Comparison of ENCODE assay signal across 9 cellular contexts in genomic region chr21:34642211-34643075, GRCh38. TPM values are rescaled to one million over a fixed set of nuclear protein-coding genes. Genes with fewer than 3 reads are reported as not detected.
DNase-seq lines count a peak whose midpoint lies in the region; ATAC-seq and TF ChIP-seq lines count a peak whose summit lies in the region.
"Had no signal": no experiment of that assay in that cellular context is flagged by ENCODE, and none has a peak within 500 bp of the region (broad histone marks: within the 10 kb centered on the region; RNA-seq: fewer than 3 reads in every experiment).

No MANE protein-coding gene starts in this region.

- no peak overlapping the region for H3K4me2 ChIP-seq in MM.1S (ENCODE audit: low read depth, low read length)
- H3K4me2 ChIP-seq in mesenchymal stem cell (ENCODE audit: low read length, poor library complexity, severe bottlenecking), result no peak overlapping the region

- H3K79me1 ChIP-seq in mesenchymal stem cell (replicated peaks; ENCODE audit: low read length, poor library complexity, severe bottlenecking), result no peaks in the 10 kb centered on the region

- H3K27ac Mint-ChIP-seq in effector memory CD8-positive, alpha-beta T cell, result no peak overlapping the region

- H4K91ac ChIP-seq in mesenchymal stem cell (ENCODE audit: low read length), result no peak overlapping the region

- H3K27me3 Mint-ChIP-seq in effector memory CD8-positive, alpha-beta T cell, result peaks cover 4 to 6% of the 10 kb centered on the region in 2 donors

- H3K18ac ChIP-seq in mesenchymal stem cell (ENCODE audit: low read depth in 1 of 2, low read length in 2 of 2), result no peak overlapping the region

- ATAC-seq in GM18861 (IDR thresholded peaks at IDR 0.05; ENCODE audit: unreplicated experiment), result peak; percentile 45
- peak; percentile 50 for ATAC-seq in HG02588 (IDR thresholded peaks at IDR 0.05; ENCODE audit: unreplicated experiment)
- ATAC-seq in effector memory CD8-positive, alpha-beta T cell (replicated peaks), result no peak
- ATAC-seq: HCT116 had no signal

- H3K9ac ChIP-seq in MM.1S (ENCODE audit: low read length) (no peak overlapping the region), mesenchymal stem cell (ENCODE audit: low read length) (no peak overlapping the region)

- DNase-seq in MM.1S, result peak; percentile 59
- peak; percentile 55 for DNase-seq in mesenchymal stem cell
- DNase-seq in effector memory CD8-positive, alpha-beta T cell, result no peak
- DNase-seq in globus pallidus (ENCODE audit: low spot score), result no peak
- DNase-seq in NOMO-1 treated with dmso at 0.1 percent for 144 hours (lab: John Stamatoyannopoulos, UW; ENCODE audit: unreplicated experiment), result no peak
- DNase-seq in NCI-H1092 (lab: John Stamatoyannopoulos, UW), result no peak

- no peak overlapping the region for H2BK5ac ChIP-seq in mesenchymal stem cell (ENCODE audit: low read depth, low read length, poor library complexity, severe bottlenecking)

- H3K9me2 ChIP-seq in MM.1S (replicated peaks; ENCODE audit: insufficient read depth, low read length), result no peaks in the 10 kb centered on the region

- H3K4me3 Mint-ChIP-seq in effector memory CD8-positive, alpha-beta T cell, result no peak overlapping the region

- H3K9me3 ChIP-seq in MM.1S (replicated peaks; ENCODE audit: insufficient read depth, low read length), result no peaks in the 10 kb centered on the region
- no peaks in the 10 kb centered on the region for H3K9me3 ChIP-seq in mesenchymal stem cell (ENCODE audit: control insufficient read depth, low read length)

- H2BK12ac ChIP-seq in mesenchymal stem cell (ENCODE audit: low read length in 2 of 2), result no peak overlapping the region

- WGBS in mesenchymal stem cell, result 66% methylated on average over 7 of the region's 7 CpGs

- no peak overlapping the region for H4K8ac ChIP-seq in mesenchymal stem cell (ENCODE audit: low read length)

- H4K20me1 ChIP-seq in MM.1S (ENCODE audit: insufficient read depth, low read length), result no peaks in the 10 kb centered on the region

- no peak overlapping the region for H3K4ac ChIP-seq in mesenchymal stem cell (ENCODE audit: low read depth in 1 of 2, low read length in 2 of 2)

- H2AFZ ChIP-seq in MM.1S (ENCODE audit: low read length), result peak overlapping the region; percentile 2; the same call in 1 of the 2 replicates
- no peak overlapping the region for H2AFZ ChIP-seq in mesenchymal stem cell (ENCODE audit: low read depth, low read length)

- no peak overlapping the region for H2BK120ac ChIP-seq in mesenchymal stem cell (ENCODE audit: low read depth, low read length)

- peak overlapping the region in 1 of 2 experiments; percentile 61 for H3K14ac ChIP-seq in mesenchymal stem cell (ENCODE audit: low read length in 2 of 2)

- H3K23ac ChIP-seq in mesenchymal stem cell (ENCODE audit: low read length in 2 of 2), result no peak overlapping the region

- no peaks in the 10 kb centered on the region for H3K9me3 Mint-ChIP-seq in effector memory CD8-positive, alpha-beta T cell

- H3F3A ChIP-seq in MM.1S (ENCODE audit: insufficient read depth, low read length), result peaks cover 3% of the 10 kb centered on the region

- H3K4me1 Mint-ChIP-seq in effector memory CD8-positive, alpha-beta T cell (ENCODE audit: low read depth in 2 of 2), result peaks cover 9 to 23% of the 10 kb centered on the region in 2 donors

- peaks cover 31% of the 10 kb centered on the region for H3K4me1 ChIP-seq in MM.1S (ENCODE audit: low read length)
- peaks cover 1% of the 10 kb centered on the region for H3K4me1 ChIP-seq in mesenchymal stem cell (ENCODE audit: control insufficient read depth, insufficient read depth, low read depth, low read length)

- peaks cover 3% of the 10 kb centered on the region for H3K36me3 Mint-ChIP-seq in effector memory CD8-positive, alpha-beta T cell (ENCODE audit: insufficient read depth)

- H3K4me3 ChIP-seq in MM.1S (ENCODE audit: low read length) (no peak overlapping the region), mesenchymal stem cell (ENCODE audit: insufficient read depth in 1 of 2, low read depth in 1 of 2, low read length in 2 of 2) (no peak overlapping the region)

- no peak overlapping the region for H2AK5ac ChIP-seq in mesenchymal stem cell (ENCODE audit: low read length, severe bottlenecking)

- H3K27ac ChIP-seq in MM.1S (ENCODE audit: low read length) (no peak overlapping the region), mesenchymal stem cell (ENCODE audit: low read length, poor library complexity, severe bottlenecking) (no peak overlapping the region)

- no peak for TF ChIP-seq CTCF in MM.1S (IDR thresholded peaks at IDR 0.05; ENCODE audit: low read length)

- no peak overlapping the region for H2BK15ac ChIP-seq in mesenchymal stem cell (ENCODE audit: low read depth, poor library complexity, severe bottlenecking)

- H3K79me2 ChIP-seq in MM.1S (ENCODE audit: low read length), result no peaks in the 10 kb centered on the region

- H3K36me3 ChIP-seq in MM.1S (replicated peaks; ENCODE audit: insufficient read depth, low read length) (no peaks in the 10 kb centered on the region), mesenchymal stem cell (ENCODE audit: control insufficient read depth in 1 of 2, insufficient read depth in 2 of 2, low read depth in 1 of 2, low read length in 2 of 2) (no peaks in the 10 kb centered on the region)

- H3K27me3 ChIP-seq in MM.1S (replicated peaks; ENCODE audit: insufficient read depth, low read length) (no peaks in the 10 kb centered on the region), mesenchymal stem cell (ENCODE audit: control insufficient read depth in 1 of 2, insufficient read depth in 1 of 2, low read length in 2 of 2) (peaks cover 6 to 11% of the 10 kb centered on the region in 2 experiments)

RNA-seq across cellular contexts. Expression of gene CLIC6, which starts 26.4 kb away (rescaled TPM):
- polyA plus RNA-seq in mesenchymal stem cell (2013, experiment 1 of 2), result not detected
- polyA plus RNA-seq in mesenchymal stem cell (2013, experiment 2 of 2), result not detected

RNA-seq across cellular contexts. Expression of gene RCAN1, which starts 27.5 kb away (rescaled TPM):
- 32.5 TPM for polyA plus RNA-seq in mesenchymal stem cell (2013, experiment 1 of 2)
- 33.5 TPM for polyA plus RNA-seq in mesenchymal stem cell (2013, experiment 2 of 2)

Comparison
In these comparisons a context has a peak if more than half of its experiments do, and no peak if none do; other contexts are left out.
1. DNase-seq: peak in MM.1S (single experiment) and mesenchymal stem cell (single experiment); none in effector memory CD8-positive, alpha-beta T cell (0 of 3), globus pallidus (single experiment), NOMO-1 treated with dmso at 0.1 percent for 144 hours (single experiment) and NCI-H1092 (single experiment).